Comparison of ENCODE assay signal across 10 cellular contexts in the genomic region with DNA sequence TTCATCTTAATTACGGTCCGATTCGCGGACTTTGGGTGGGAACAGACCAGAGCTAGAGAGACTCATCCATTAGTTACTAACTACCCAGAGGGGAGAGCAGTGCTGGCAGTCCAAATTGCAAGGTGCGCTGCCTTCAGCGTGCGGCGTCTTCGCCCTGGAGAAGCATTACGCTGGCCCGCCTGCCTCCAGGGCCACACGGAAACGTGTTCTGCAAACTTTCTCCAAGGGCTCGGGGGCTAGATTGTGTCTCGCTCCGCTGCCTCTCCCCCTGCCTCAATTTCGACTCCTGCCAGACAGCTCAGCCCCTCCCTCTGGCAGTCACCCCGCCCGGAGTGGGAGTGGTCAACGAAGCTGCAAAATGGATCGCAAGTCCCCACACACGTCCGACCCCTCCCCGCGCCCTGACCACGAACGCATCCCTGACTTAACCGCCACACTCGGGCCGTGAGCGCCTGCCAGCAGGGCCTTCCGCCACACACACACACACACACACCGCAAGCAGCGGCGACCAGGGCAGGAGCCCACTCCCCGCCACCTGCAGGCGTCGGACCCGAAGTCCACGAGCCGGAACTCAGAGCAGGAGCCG. TPM values are rescaled to one million over a fixed set of nuclear protein-coding genes. Genes with fewer than 3 reads are reported as not detected.
DNase-seq lines count a peak whose midpoint lies in the region; ATAC-seq, FAIRE-seq and TF ChIP-seq lines count a peak whose summit lies in the region.
"Had no signal": no experiment of that assay in that cellular context is flagged by ENCODE, and none has a peak within 500 bp of the region (broad histone marks: within the 10 kb centered on the region; RNA-seq: fewer than 3 reads in every experiment).

No MANE protein-coding gene starts in this region.

- no TSS peak for BruUV-seq in Calu3 (replicated peaks; lab: Mats Ljungman, UMichigan)

- TF ChIP-seq POLR2A in H1 (IDR thresholded peaks at IDR 0.05; ENCODE audit: control extremely low read depth in 1 of 2, low read depth in 2 of 2, low read length in 2 of 2) = no peak
- TF ChIP-seq POLR2A in gastrocnemius medialis (IDR thresholded peaks at IDR 0.05) = no peak

- H3K27ac ChIP-seq in H1 (ENCODE audit: low read depth, low read length) = no peak overlapping the region
- H3K27ac ChIP-seq in gastrocnemius medialis = no peak overlapping the region

- no peak overlapping the region for H3K4me3 Mint-ChIP-seq in Calu3 (ENCODE audit: low read depth, unreplicated experiment)

- DNase-seq in NCI-H82 (lab: John Stamatoyannopoulos, UW) = peak; percentile 13
- DNase-seq in NCI-H82 treated with DMSO at 0.1 percent for 48 hours (lab: John Stamatoyannopoulos, UW; ENCODE audit: unreplicated experiment) = no peak
- peak; percentile 0 for DNase-seq in NCI-H345 treated with DMSO at 0.1 percent for 48 hours (lab: John Stamatoyannopoulos, UW; ENCODE audit: unreplicated experiment)
- DNase-seq in H1 (ENCODE audit: low read depth in 1 of 2, low spot score in 2 of 2) = peak in 1 of 2 experiments; percentile 49
- no peak for DNase-seq in gastrocnemius medialis
- DNase-seq in NCI-H526 treated with DMSO at 0.1 percent for 48 hours (lab: John Stamatoyannopoulos, UW) = no peak
- no peak for DNase-seq in Calu3
- DNase-seq: NCI-H1436; stimulated activated CD4-positive, alpha-beta T cell treated with anti-CD3 and anti-CD28 coated beads, Interleukin-12 subunit alpha, Interleukin-12 subunit beta, amount 100 ng/mL, for 4 hours had no signal

- H3K36me3 Mint-ChIP-seq in Calu3 (ENCODE audit: insufficient read depth, unreplicated experiment) = no peaks in the 10 kb centered on the region

- 1% methylated on average over 16 of the region's 42 CpGs; no CpG with 5 or more reads in 1 of the 2 experiments for WGBS in H1 (ENCODE audit: extremely low coverage in 1 of 2, insufficient coverage in 1 of 2, insufficient read length in 1 of 2, insufficient replicate concordance in 2 of 2, low coverage in 1 of 2, low lambda C conversion rate in 2 of 2, missing lambda C conversion rate in 1 of 2), 2 experiments

- no peak overlapping the region for H2BK20ac ChIP-seq in H1 (ENCODE audit: low read length)

- H3K56ac ChIP-seq in H1 (replicated peaks; ENCODE audit: insufficient read length, low read depth, low read length) = no peak overlapping the region

- peaks cover 0 to 4% of the 10 kb centered on the region in 2 experiments for H4K20me1 ChIP-seq in H1 (replicated peaks in 1 of 2; ENCODE audit: control insufficient read depth in 1 of 2, insufficient read depth in 2 of 2, low read length in 2 of 2)

- H3K4me1 ChIP-seq in H1 (replicated peaks in 1 of 4; ENCODE audit: control insufficient read depth in 3 of 4, insufficient read depth in 4 of 4, low read length in 3 of 4) (no peaks in the 10 kb centered on the region), gastrocnemius medialis (no peaks in the 10 kb centered on the region)

- CTCF ChIA-PET in H1 (lab: Charles Lee; ENCODE audit: partially characterized antibody) (interaction anchor here (0.6 to 2.9 kb wide), 2 partner anchors 9 to 868 kb away, joined by 3 to 9 read pairs; no protein-coding TSS in a partner anchor), Calu3 (lab: Charles Lee) (no interaction called here)

- no peak overlapping the region for H4K8ac ChIP-seq in H1 (ENCODE audit: extremely low read depth, insufficient read depth, low read length)

- H3K4me3 ChIP-seq in H1 (ENCODE audit: extremely low read depth in 1 of 4, insufficient read depth in 2 of 4, low read depth in 3 of 4, low read length in 4 of 4) (peak overlapping the region; percentile 14 to 58 (median 28); a peak in 7 of 8 replicates), gastrocnemius medialis (peak overlapping the region in 3 of 4 donors; percentile 24 to 38 (median 25))

- no peak overlapping the region for H2BK5ac ChIP-seq in H1 (ENCODE audit: low read depth, low read length)

- peaks cover 7% of the 10 kb centered on the region; the same call in 1 of the 2 replicates for H3K23me2 ChIP-seq in H1 (ENCODE audit: low read depth, low read length)

- H3K23ac ChIP-seq in H1 (ENCODE audit: insufficient read length) = no peak overlapping the region

- no peaks in the 10 kb centered on the region for H3K4me1 Mint-ChIP-seq in Calu3 (ENCODE audit: low read depth, unreplicated experiment)

- in situ Hi-C loops in gastrocnemius medialis (cut with MboI; ENCODE audit: low sequenced_read_pairs in 4 of 4) = no loop called here

- no peak overlapping the region for H3K4ac ChIP-seq in H1 (replicated peaks; ENCODE audit: insufficient read length, low read depth, low read length)

- peaks cover 71% of the 10 kb centered on the region for H3K27me3 Mint-ChIP-seq in Calu3 (ENCODE audit: unreplicated experiment)

- no peak overlapping the region for H3K14ac ChIP-seq in H1 (ENCODE audit: insufficient read length)

- H3K36me3 ChIP-seq in H1 (ENCODE audit: control insufficient read depth in 2 of 4, insufficient read depth in 4 of 4, low read length in 3 of 4) = no peaks in the 10 kb centered on the region
- H3K36me3 ChIP-seq in gastrocnemius medialis = no peaks in the 10 kb centered on the region

- ATAC-seq in gastrocnemius medialis (no peak), GM21825 (IDR thresholded peaks at IDR 0.05; ENCODE audit: unreplicated experiment) (no peak)

- H2BK12ac ChIP-seq in H1 (ENCODE audit: low read depth, low read length) = no peak overlapping the region

- no peaks in the 10 kb centered on the region for H3K9me3 Mint-ChIP-seq in Calu3 (ENCODE audit: low read depth, unreplicated experiment)

- H3K9ac ChIP-seq in H1 (replicated peaks in 1 of 4; ENCODE audit: extremely low read depth in 1 of 4, low read depth in 3 of 4, low read length in 3 of 4) = no peak overlapping the region

- no peak overlapping the region for H4K5ac ChIP-seq in H1 (ENCODE audit: insufficient read length, low read depth, low read length)

- H2BK15ac ChIP-seq in H1 (ENCODE audit: low read length) = no peak overlapping the region

- H2BK120ac ChIP-seq in H1 (replicated peaks; ENCODE audit: low read depth, low read length) = no peak overlapping the region

- no peak for TF ChIP-seq RAD21 in H1 (IDR thresholded peaks at IDR 0.05 in 1 of 2, conservative IDR thresholded peaks at IDR 0.05 in 1 of 2; ENCODE audit: low read depth in 2 of 2, low read length in 2 of 2)

- intact Hi-C loops in gastrocnemius medialis (cut with DNase I; ENCODE audit: low total_unique reads) (no loop called here), Calu3 (cut with micrococcal nuclease; ENCODE audit: unreplicated experiment) (no loop called here)

- H3K27me3 ChIP-seq in H1 (replicated peaks in 1 of 4; ENCODE audit: control insufficient read depth in 3 of 4, extremely low read depth in 1 of 4, insufficient read depth in 3 of 4, low read length in 3 of 4) = peaks cover 55 to 84% (median 73%) of the 10 kb centered on the region in 4 experiments
- peaks cover 37 to 67% (median 45%) of the 10 kb centered on the region in 3 donors for H3K27me3 ChIP-seq in gastrocnemius medialis

- H3K79me2 ChIP-seq in H1 (ENCODE audit: control insufficient read depth in 1 of 2, insufficient read depth in 2 of 2, low read length in 2 of 2) = no peaks in the 10 kb centered on the region

- no peak overlapping the region for H3K27ac Mint-ChIP-seq in Calu3 (ENCODE audit: unreplicated experiment)

- no peak overlapping the region for H4K91ac ChIP-seq in H1 (replicated peaks; ENCODE audit: insufficient read length, low read length)

- no peak overlapping the region for H2AK5ac ChIP-seq in H1 (ENCODE audit: low read depth, low read length)

- POLR2A ChIA-PET in H1 (lab: Charles Lee; ENCODE audit: partially characterized antibody) = interaction anchor here (2.3 to 3.4 kb wide), 2 partner anchors 9 to 24 kb away, joined by 7 to 19 read pairs; no protein-coding TSS in a partner anchor

- no peak overlapping the region; the same call in 1 of the 2 replicates for H2AFZ ChIP-seq in H1 (ENCODE audit: low read length)

- no peaks in the 10 kb centered on the region for H3K79me1 ChIP-seq in H1 (ENCODE audit: low read depth, low read length)

- TF ChIP-seq EP300 in H1 (IDR thresholded peaks at IDR 0.05; ENCODE audit: borderline replicate concordance in 1 of 2, low read depth in 2 of 2, low read length in 2 of 2) = no peak

- peak overlapping the region; percentile 78 to 80 for H3K4me2 ChIP-seq in H1 (ENCODE audit: insufficient read depth in 1 of 2, low read depth in 2 of 2, low read length in 2 of 2)

- TF ChIP-seq CTCF in H1 (IDR thresholded peaks at IDR 0.05; ENCODE audit: control extremely low read depth in 1 of 3, insufficient read depth in 1 of 3, low read depth in 1 of 3, low read length in 3 of 3) (no peak), gastrocnemius medialis (IDR thresholded peaks at IDR 0.05 in 4 of 5, conservative IDR thresholded peaks at IDR 0.05 in 1 of 5) (no peak), Calu3 (IDR thresholded peaks at IDR 0.05; ENCODE audit: unreplicated experiment) (no peak)

- H3K9me3 ChIP-seq in H1 (ENCODE audit: insufficient read depth in 2 of 2, low read depth in 1 of 2, low read length in 1 of 2) (no peaks in the 10 kb centered on the region), gastrocnemius medialis (no peaks in the 10 kb centered on the region)

- H3K18ac ChIP-seq in H1 (ENCODE audit: extremely low read depth, low read length) = no peak overlapping the region

- FAIRE-seq in H1 (lab: Jason Lieb, UNC) = no peak

TF ChIP-seq in H1, 55 proteins besides CTCF, POLR2A, EP300 and RAD21 (continues in another document):
- TF ChIP-seq, protein P1, sequence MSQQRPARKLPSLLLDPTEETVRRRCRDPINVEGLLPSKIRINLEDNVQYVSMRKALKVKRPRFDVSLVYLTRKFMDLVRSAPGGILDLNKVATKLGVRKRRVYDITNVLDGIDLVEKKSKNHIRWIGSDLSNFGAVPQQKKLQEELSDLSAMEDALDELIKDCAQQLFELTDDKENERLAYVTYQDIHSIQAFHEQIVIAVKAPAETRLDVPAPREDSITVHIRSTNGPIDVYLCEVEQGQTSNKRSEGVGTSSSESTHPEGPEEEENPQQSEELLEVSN (IDR thresholded peaks at IDR 0.05) = 0 out of 2 replicates have a peak, but pooled peaks have one; percentile 14
- TF ChIP-seq TEAD4 (IDR thresholded peaks at IDR 0.05; ENCODE audit: low read depth, low read length) = no peak
- TF ChIP-seq, protein P2, sequence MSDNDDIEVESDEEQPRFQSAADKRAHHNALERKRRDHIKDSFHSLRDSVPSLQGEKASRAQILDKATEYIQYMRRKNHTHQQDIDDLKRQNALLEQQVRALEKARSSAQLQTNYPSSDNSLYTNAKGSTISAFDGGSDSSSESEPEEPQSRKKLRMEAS (IDR thresholded peaks at IDR 0.05) = 0 out of 2 replicates have a peak, but pooled peaks have one; percentile 8

RNA-seq across cellular contexts. Expression of gene NKAP, which starts 47.0 kb away (rescaled TPM):
- 6.6 and 7.1 TPM in 2 replicates for total RNA-seq in H1 (2021; fragmentation: NEBNext Ultra II Directional; extraction: Animal tissue kit (Norgen Biotek cat#: 25700))
- polyA plus RNA-seq in H1 (2011; rRNA removed) = 2.8 TPM in 2 replicates
- polyA plus RNA-seq in H1 (2011; cell fraction: cytosol; rRNA removed) = 3.6 TPM
- 2.4 TPM for polyA plus RNA-seq in H1 (2011; cell fraction: nucleus; rRNA removed)
- polyA plus RNA-seq in H1 (2012, experiment 1 of 2) = 2.9 to 4.8 TPM (median 3.3 TPM) in 4 replicates
- 0.71 TPM for polyA plus RNA-seq in H1 (2012, experiment 2 of 2)
- 6.7 TPM for polyA plus RNA-seq in H1 (2013, experiment 1 of 2)
- polyA plus RNA-seq in H1 (2013, experiment 2 of 2) = 6.4 TPM
- polyA minus RNA-seq in H1 (2011; rRNA and poly(A)+ RNA removed) = 1.2 TPM in 2 replicates
- polyA minus RNA-seq in H1 (2011; cell fraction: cytosol; rRNA and poly(A)+ RNA removed) = 2.6 TPM
- 5.2 TPM for polyA minus RNA-seq in H1 (2011; cell fraction: nucleus; rRNA and poly(A)+ RNA removed)
- total RNA-seq in gastrocnemius medialis (1 to 10 TPM; 3.4 to 5.1 (median 4.3) TPM), Calu3 (2022) (9.8 and 10.0 TPM in 2 replicates)

Comparison
In these comparisons a context has a peak if more than half of its experiments do, and no peak if none do; other contexts are left out.
1. DNase-seq: peak in NCI-H82 (single experiment) and NCI-H345 treated with DMSO at 0.1 percent for 48 hours (single experiment); none in NCI-H82 treated with DMSO at 0.1 percent for 48 hours (single experiment), gastrocnemius medialis (0 of 2), NCI-H526 treated with DMSO at 0.1 percent for 48 hours (single experiment) and Calu3 (single experiment).